ENCODE assay signal across 10 cellular contexts in genomic region chr3:49119036-49119435, GRCh38. TPM values are rescaled to one million over a fixed set of nuclear protein-coding genes. Genes with fewer than 3 reads are reported as not detected.
DNase-seq lines count a peak whose midpoint lies in the region; ATAC-seq and TF ChIP-seq lines count a peak whose summit lies in the region.
"Had no signal": no experiment of that assay in that cellular context is flagged by ENCODE, and none has a peak within 500 bp of the region (broad histone marks: within the 10 kb centered on the region; RNA-seq: fewer than 3 reads in every experiment).

No MANE protein-coding gene starts in this region.

- H3K79me1 ChIP-seq in neuronal stem cell (ENCODE audit: low read depth, low read length), result peaks cover 5% of the 10 kb centered on the region

- peaks cover 3% of the 10 kb centered on the region for H3K36me3 Mint-ChIP-seq in activated naive CD8-positive, alpha-beta T cell
- peaks cover 0 to 25% (median 13%) of the 10 kb centered on the region in 3 donors for H3K36me3 Mint-ChIP-seq in immature natural killer cell
- H3K36me3 Mint-ChIP-seq in CD14-positive monocyte, result peaks cover 43 to 48% of the 10 kb centered on the region in 2 donors

- H3K27ac ChIP-seq in cardiac muscle cell (peak overlapping the region; percentile 98), testis (peak overlapping the region; percentile 89 to 90), neuronal stem cell (replicated peaks; ENCODE audit: low read length) (no peak overlapping the region)

- no peak overlapping the region for H4K8ac ChIP-seq in neuronal stem cell (ENCODE audit: low read depth, low read length)

- H3K36me3 ChIP-seq in cardiac muscle cell, result peaks cover 55% of the 10 kb centered on the region
- H3K36me3 ChIP-seq in testis (ENCODE audit: low read depth, missing control alignments), result no peaks in the 10 kb centered on the region
- H3K36me3 ChIP-seq in neuronal stem cell (replicated peaks in 1 of 2; ENCODE audit: control insufficient read depth in 2 of 2, insufficient read depth in 2 of 2, low read length in 2 of 2), result peaks cover 62 to 72% of the 10 kb centered on the region in 2 donors

- no peak overlapping the region for H3K18ac ChIP-seq in neuronal stem cell (ENCODE audit: low read length)

- no peaks in the 10 kb centered on the region for H3K27me3 ChIP-seq in cardiac muscle cell
- no peaks in the 10 kb centered on the region for H3K27me3 ChIP-seq in testis
- no peaks in the 10 kb centered on the region for H3K27me3 ChIP-seq in neuronal stem cell (ENCODE audit: control insufficient read depth in 3 of 3, insufficient read depth in 3 of 3, low read depth in 1 of 3, low read length in 3 of 3)

- 36 to 62% methylated on average over 10 of the region's 10 CpGs for WGBS in testis, 2 donors
- no CpG with 5 or more reads among the region's 10 CpGs for WGBS in neuronal stem cell (ENCODE audit: extremely low coverage in 2 of 2, insufficient read length in 2 of 2, insufficient replicate concordance in 1 of 2), 2 donors

- no peaks in the 10 kb centered on the region for H3K27me3 Mint-ChIP-seq in activated naive CD8-positive, alpha-beta T cell
- H3K27me3 Mint-ChIP-seq in immature natural killer cell (ENCODE audit: low read depth in 3 of 3) (peaks cover 3 to 8% (median 6%) of the 10 kb centered on the region in 3 donors), CD14-positive monocyte (ENCODE audit: low read depth in 3 of 3) (no peaks in the 10 kb centered on the region)

- H2BK12ac ChIP-seq in neuronal stem cell (ENCODE audit: low read length), result no peak overlapping the region

- peak in 1 of 2 donors; percentile 33 for DNase-seq in cardiac muscle cell (ENCODE audit: low read depth in 1 of 2, low spot score in 1 of 2)
- DNase-seq in left cardiac atrium, result no peak
- DNase-seq in immature natural killer cell, result no peak
- no peak for DNase-seq in testis
- no peak for DNase-seq in CD14-positive monocyte (ENCODE audit: low spot score)
- no peak for DNase-seq in neuronal stem cell (ENCODE audit: low spot score)
- DNase-seq: NCI-H1092 had no signal

- peaks cover 10% of the 10 kb centered on the region for H3K4me1 ChIP-seq in cardiac muscle cell (ENCODE audit: low read depth)
- peaks cover 20% of the 10 kb centered on the region for H3K4me1 ChIP-seq in testis
- peaks cover 8 to 9% of the 10 kb centered on the region in 2 donors for H3K4me1 ChIP-seq in neuronal stem cell (ENCODE audit: control insufficient read depth in 2 of 2, insufficient read depth in 1 of 2, low read depth in 1 of 2, low read length in 2 of 2)

- no peak overlapping the region for H3K23ac ChIP-seq in neuronal stem cell (ENCODE audit: low read depth, low read length, poor library complexity)

- TF ChIP-seq POLR2A in testis (IDR thresholded peaks at IDR 0.05), result no peak

- no peak for ATAC-seq in left cardiac atrium
- ATAC-seq in GM21723 (IDR thresholded peaks at IDR 0.05; ENCODE audit: unreplicated experiment), result no peak

- H3K4me1 Mint-ChIP-seq in activated naive CD8-positive, alpha-beta T cell (ENCODE audit: low read depth), result peaks cover 19% of the 10 kb centered on the region
- H3K4me1 Mint-ChIP-seq in immature natural killer cell (peaks cover 15 to 25% of the 10 kb centered on the region in 2 donors), CD14-positive monocyte (peaks cover 11% of the 10 kb centered on the region)

- no peak for TF ChIP-seq CTCF in cardiac muscle cell (IDR thresholded peaks at IDR 0.05; ENCODE audit: low read depth, low read length)
- TF ChIP-seq CTCF in testis (IDR thresholded peaks at IDR 0.05), result no peak
- no peak for TF ChIP-seq CTCF in CD14-positive monocyte (IDR thresholded peaks at IDR 0.05)

- intact Hi-C loops in left cardiac atrium (cut with DNase I) (no loop called here), testis (cut with DNase I; ENCODE audit: low total_unique reads) (no loop called here), CD14-positive monocyte (cut with micrococcal nuclease) (no loop called here)

- H3K9me3 Mint-ChIP-seq in activated naive CD8-positive, alpha-beta T cell (ENCODE audit: low read depth), result no peaks in the 10 kb centered on the region
- H3K9me3 Mint-ChIP-seq in immature natural killer cell (no peaks in the 10 kb centered on the region), CD14-positive monocyte (peaks cover 0 to 2% (median 0%) of the 10 kb centered on the region in 7 donors)

- no peak overlapping the region for H2BK120ac ChIP-seq in neuronal stem cell (ENCODE audit: low read depth, low read length)

- H3K4ac ChIP-seq in neuronal stem cell (ENCODE audit: low read length), result no peak overlapping the region

- H2BK15ac ChIP-seq in neuronal stem cell (ENCODE audit: low read length), result no peak overlapping the region

- H3K14ac ChIP-seq in neuronal stem cell (ENCODE audit: low read length), result no peak overlapping the region

- H3K9ac ChIP-seq in neuronal stem cell (ENCODE audit: low read depth, low read length, poor library complexity), result no peak overlapping the region

- H4K91ac ChIP-seq in neuronal stem cell (ENCODE audit: low read depth, low read length, poor library complexity), result no peak overlapping the region

- H2AFZ ChIP-seq in neuronal stem cell (ENCODE audit: low read length), result no peak overlapping the region

- H3K4me3 ChIP-seq in cardiac muscle cell (no peak overlapping the region), testis (no peak overlapping the region), neuronal stem cell (ENCODE audit: low read length in 2 of 2) (peak overlapping the region in 1 of 2 donors; percentile 97)

- no peak overlapping the region for H2AK5ac ChIP-seq in neuronal stem cell (ENCODE audit: low read depth, low read length)

- no peak overlapping the region for H3K4me2 ChIP-seq in neuronal stem cell (ENCODE audit: insufficient read depth, low read length, poor library complexity, severe bottlenecking)

- H3K27ac Mint-ChIP-seq in activated naive CD8-positive, alpha-beta T cell, result no peak overlapping the region
- H3K27ac Mint-ChIP-seq in immature natural killer cell, result peak overlapping the region in 5 of 6 donors; percentile 30 to 66 (median 39)
- peak overlapping the region in 3 of 7 donors; percentile 14 to 58 (median 38) for H3K27ac Mint-ChIP-seq in CD14-positive monocyte

- peak overlapping the region; percentile 90 for H3K4me3 Mint-ChIP-seq in activated naive CD8-positive, alpha-beta T cell
- H3K4me3 Mint-ChIP-seq in immature natural killer cell (peak overlapping the region in 4 of 5 donors; percentile 88 to 89 (median 88)), CD14-positive monocyte (no peak overlapping the region)

- H2BK5ac ChIP-seq in neuronal stem cell (ENCODE audit: low read length), result no peak overlapping the region

- H3K9me3 ChIP-seq in cardiac muscle cell (ENCODE audit: low read depth), result no peaks in the 10 kb centered on the region
- H3K9me3 ChIP-seq in testis, result no peaks in the 10 kb centered on the region
- H3K9me3 ChIP-seq in neuronal stem cell (replicated peaks in 1 of 2; ENCODE audit: control insufficient read depth in 2 of 2, insufficient read depth in 1 of 2, low read depth in 1 of 2, low read length in 2 of 2), result peaks cover 0 to 3% of the 10 kb centered on the region in 2 donors

RNA-seq across cellular contexts. Expression of gene USP19, which starts 1.6 kb away (rescaled TPM):
- total RNA-seq in cardiac muscle cell (103 and 122 TPM in 2 replicates), left cardiac atrium (10 to 100 TPM; 38.3 to 49.5 TPM), testis (100 to 1,000 TPM in 1 of 2 donors, 10 to 100 TPM in 1; 82.7 to 102 TPM)
- polyA plus RNA-seq in cardiac muscle cell (50.5 and 61.8 TPM in 2 replicates), immature natural killer cell (10 to 100 TPM; 19.3 to 43.7 (median 38.3) TPM), testis (ENCODE audit: insufficient read depth, low read depth, low replicate concordance) (77.2 TPM), CD14-positive monocyte (10 to 100 TPM; 18.4 to 24.1 TPM)
- polyA plus RNA-seq in neuronal stem cell (2013, experiment 1 of 2), result 22.3 TPM
- polyA plus RNA-seq in neuronal stem cell (2013, experiment 2 of 2), result 21.3 TPM

RNA-seq across cellular contexts. Expression of gene LAMB2, which starts 13.8 kb away (rescaled TPM):
- total RNA-seq in cardiac muscle cell (875 and 1,233 TPM in 2 replicates), left cardiac atrium (100 to 1,000 TPM; 629 to 714 TPM), testis (100 to 1,000 TPM; 336 to 503 TPM)
- polyA plus RNA-seq in cardiac muscle cell (615 and 708 TPM in 2 replicates), immature natural killer cell (not detected), testis (ENCODE audit: insufficient read depth, low read depth, low replicate concordance) (276 TPM), CD14-positive monocyte (1 to 10 TPM; 4.0 to 7.6 TPM)
- polyA plus RNA-seq in neuronal stem cell (2013, experiment 1 of 2), result 91.9 TPM
- 91.3 TPM for polyA plus RNA-seq in neuronal stem cell (2013, experiment 2 of 2)
- total RNA-seq: T-helper 1 cell treated with Interleukin-12 subunit alpha and Interleukin-12 subunit beta and Interleukin-4 antibody, amounts not matched to agents 30 ng/mL and 1 ng/mL, for 36 hours had no signal

RNA-seq across cellular contexts. Expression of gene QARS1, which starts 14.5 kb away (rescaled TPM):
- total RNA-seq in cardiac muscle cell, result 277 and 345 TPM in 2 replicates
- 173 and 188 TPM in 2 replicates for polyA plus RNA-seq in cardiac muscle cell
- total RNA-seq in left cardiac atrium, result 100 to 1,000 TPM; 150 to 166 TPM
- 100 to 1,000 TPM in 1 of 3 donors, 10 to 100 TPM in 2; 94.8 to 104 (median 98.5) TPM for polyA plus RNA-seq in immature natural killer cell
- total RNA-seq in testis, result 100 to 1,000 TPM; 198 to 246 TPM
- polyA plus RNA-seq in testis (ENCODE audit: insufficient read depth, low read depth, low replicate concordance), result 175 TPM
- 100 to 1,000 TPM; 142 TPM for polyA plus RNA-seq in CD14-positive monocyte
- polyA plus RNA-seq in neuronal stem cell (2013, experiment 1 of 2), result 407 TPM
- 414 TPM for polyA plus RNA-seq in neuronal stem cell (2013, experiment 2 of 2)

RNA-seq across cellular contexts. Expression of gene QRICH1, which starts 25.2 kb away (rescaled TPM):
- total RNA-seq in cardiac muscle cell (94.4 and 116 TPM in 2 replicates), left cardiac atrium (10 to 100 TPM; 50.4 to 59.9 TPM), testis (100 to 1,000 TPM; 280 to 287 TPM)
- polyA plus RNA-seq in cardiac muscle cell (42.0 and 44.3 TPM in 2 replicates), immature natural killer cell (10 to 100 TPM in 2 of 3 donors, 1 to 10 TPM in 1; 9.7 to 29.3 (median 15.1) TPM), testis (ENCODE audit: insufficient read depth, low read depth, low replicate concordance) (126 TPM), CD14-positive monocyte (10 to 100 TPM in 1 of 2 donors, 1 to 10 TPM in 1; 9.3 to 16.1 TPM)
- 101 TPM for polyA plus RNA-seq in neuronal stem cell (2013, experiment 1 of 2)
- 102 TPM for polyA plus RNA-seq in neuronal stem cell (2013, experiment 2 of 2)

RNA-seq across cellular contexts. Expression of gene CCDC71, which starts 47.1 kb away (rescaled TPM):
- total RNA-seq in cardiac muscle cell (44.4 and 59.2 TPM in 2 replicates), left cardiac atrium (10 to 100 TPM; 12.3 to 15.3 TPM), testis (10 to 100 TPM; 34.3 to 55.0 TPM)
- polyA plus RNA-seq in cardiac muscle cell (0.39 and 0.56 TPM in 2 replicates), immature natural killer cell (1 to 10 TPM; 1.1 to 2.0 (median 1.7) TPM), testis (ENCODE audit: insufficient read depth, low read depth, low replicate concordance) (27.6 TPM), CD14-positive monocyte (1 to 10 TPM; 1.0 to 1.2 TPM)
- polyA plus RNA-seq in neuronal stem cell (2013, experiment 1 of 2), result 17.1 TPM
- polyA plus RNA-seq in neuronal stem cell (2013, experiment 2 of 2), result 16.2 TPM

Comparison
In these comparisons a context has a peak if more than half of its experiments do, and no peak if none do; other contexts are left out.
1. H3K4me3 Mint-ChIP-seq: peak in activated naive CD8-positive, alpha-beta T cell (single experiment) and immature natural killer cell (4 of 5); none in CD14-positive monocyte (0 of 2).
2. RNA of gene LAMB2, which starts 13.8 kb away (polyA plus RNA-seq): 615 to 708 TPM in cardiac muscle cell and 276 TPM in testis (single experiment); 4.0 to 7.6 TPM in CD14-positive monocyte and not detected in immature natural killer cell; every median in the first group is over 10 times any median in the second.